In the genomic region with DNA sequence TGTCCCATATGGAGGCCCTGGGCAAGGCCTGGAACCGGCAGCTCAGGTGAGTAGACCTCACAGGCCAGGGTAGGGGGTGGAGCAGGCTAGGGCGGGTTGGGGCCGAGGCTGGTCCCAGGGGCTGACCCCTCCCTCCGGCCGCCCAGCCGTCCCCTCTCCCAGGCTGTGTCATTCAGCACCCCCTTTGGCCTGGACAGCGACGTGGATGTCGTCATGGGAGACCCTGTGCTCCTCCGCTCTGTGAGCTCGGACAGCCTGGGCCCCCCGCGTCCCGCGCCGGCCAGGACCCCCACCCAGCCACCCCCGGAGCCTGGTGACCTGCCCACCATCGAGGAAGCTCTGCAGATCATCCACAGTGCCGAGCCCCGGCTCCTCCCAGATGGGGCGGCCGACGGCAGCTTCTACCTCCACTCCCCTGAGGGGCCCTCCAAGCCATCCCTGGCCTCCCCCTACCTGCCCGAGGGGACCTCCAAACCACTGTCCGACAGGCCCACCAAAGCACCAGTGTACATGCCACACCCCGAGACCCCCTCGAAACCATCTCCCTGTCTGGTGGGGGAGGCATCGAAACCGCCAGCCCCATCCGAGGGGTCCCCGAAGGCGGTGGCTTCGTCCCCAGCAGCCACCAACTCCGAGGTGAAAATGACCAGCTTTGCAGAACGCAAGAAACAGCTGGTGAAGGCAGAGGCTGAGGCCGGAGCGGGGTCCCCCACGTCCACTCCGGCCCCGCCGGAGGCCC, we compare ENCODE assay signal across 21 cellular contexts. TPM values are rescaled to one million over a fixed set of nuclear protein-coding genes. Genes with fewer than 3 reads are reported as not detected.
"Had no signal": no experiment of that assay in that cellular context is flagged by ENCODE, and none has a peak within 500 bp of the region (broad histone marks: within the 10 kb centered on the region; RNA-seq: fewer than 3 reads in every experiment).

No MANE protein-coding gene starts in this region.

- H3K27me3 Mint-ChIP-seq: activated CD4-positive, alpha-beta T cell treated with anti-CD3 and anti-CD28 coated beads, Interleukin-2, amount 10 ng/mL, durations not matched to agents 24 days and 14 days; activated naive CD8-positive, alpha-beta T cell treated with anti-CD3 and anti-CD28 coated beads, Interleukin-2, amount 10 ng/mL, durations not matched to agents 7 days and 5 days; central memory CD8-positive, alpha-beta T cell; type B pancreatic cell had no signal

- H3K4me1 Mint-ChIP-seq: activated B cell treated with CpG ODN at 0.5 μM for 24 hours; activated CD4-positive, alpha-beta T cell treated with anti-CD3 and anti-CD28 coated beads, Interleukin-2, amount 10 ng/mL, durations not matched to agents 24 days and 14 days; activated naive CD8-positive, alpha-beta T cell treated with anti-CD3 and anti-CD28 coated beads, Interleukin-2, amount 10 ng/mL, durations not matched to agents 7 days and 5 days; central memory CD8-positive, alpha-beta T cell; neural crest cell; stimulated activated naive CD8-positive, alpha-beta T cell treated with anti-CD3 and anti-CD28 coated beads, Interleukin-15, amount 100 ng/mL, for 72 hours had no signal

- H3K4me1 ChIP-seq: sigmoid colon, spleen had no signal

- H3K9me3 ChIP-seq: ovary, sigmoid colon, spleen had no signal

- H3K36me3 ChIP-seq: brain microvascular endothelial cell, ovary, sigmoid colon, spleen had no signal

- H3K27ac ChIP-seq: brain microvascular endothelial cell, ovary, sigmoid colon, spleen had no signal

- DNase-seq: activated B cell treated with CpG ODN at 0.5 μM for 24 hours; activated CD4-positive, alpha-beta T cell treated with anti-CD3 and anti-CD28 coated beads, Interleukin-2, amount 10 ng/mL, durations not matched to agents 24 days and 14 days; activated CD8-positive, alpha-beta memory T cell treated with anti-CD3 and anti-CD28 coated beads for 24 hours; activated naive CD4-positive, alpha-beta T cell; activated naive CD8-positive, alpha-beta T cell treated with anti-CD3 and anti-CD28 coated beads, Interleukin-2, amount 10 ng/mL, durations not matched to agents 7 days and 5 days; brain microvascular endothelial cell; cortex of kidney; effector CD8-positive, alpha-beta T cell; foreskin melanocyte; midbrain; ovary; sigmoid colon; spleen; stimulated activated naive CD8-positive, alpha-beta T cell treated with anti-CD3 and anti-CD28 coated beads, Interleukin-15, amount 100 ng/mL, for 72 hours had no signal

- H3K4me3 Mint-ChIP-seq: activated B cell treated with CpG ODN at 0.5 μM for 24 hours; activated CD4-positive, alpha-beta T cell treated with anti-CD3 and anti-CD28 coated beads, Interleukin-2, amount 10 ng/mL, durations not matched to agents 24 days and 14 days; activated naive CD8-positive, alpha-beta T cell treated with anti-CD3 and anti-CD28 coated beads, Interleukin-2, amount 10 ng/mL, durations not matched to agents 7 days and 5 days; central memory CD8-positive, alpha-beta T cell; neural crest cell; stimulated activated naive CD8-positive, alpha-beta T cell treated with anti-CD3 and anti-CD28 coated beads, Interleukin-15, amount 100 ng/mL, for 72 hours; T-helper 2 cell treated with Interferon-gamma antibody and Interleukin-4, amounts not matched to agents 5 μg/mL and 100 μg/mL, for 36 hours; type B pancreatic cell had no signal

- H3K9me3 Mint-ChIP-seq: activated B cell treated with CpG ODN at 0.5 μM for 24 hours; activated CD4-positive, alpha-beta T cell treated with anti-CD3 and anti-CD28 coated beads, Interleukin-2, amount 10 ng/mL, durations not matched to agents 24 days and 14 days; activated naive CD8-positive, alpha-beta T cell treated with anti-CD3 and anti-CD28 coated beads, Interleukin-2, amount 10 ng/mL, durations not matched to agents 7 days and 5 days; central memory CD8-positive, alpha-beta T cell; neural crest cell; stimulated activated naive CD8-positive, alpha-beta T cell treated with anti-CD3 and anti-CD28 coated beads, Interleukin-15, amount 100 ng/mL, for 72 hours; T-helper 2 cell treated with Interferon-gamma antibody and Interleukin-4, amounts not matched to agents 5 μg/mL and 100 μg/mL, for 36 hours; type B pancreatic cell had no signal

- ATAC-seq: stimulated activated naive CD8-positive, alpha-beta T cell treated with anti-CD3 and anti-CD28 coated beads, Interleukin-15, amount 100 ng/mL, for 72 hours had no signal

- H3K27ac Mint-ChIP-seq: activated B cell treated with CpG ODN at 0.5 μM for 24 hours; activated CD4-positive, alpha-beta T cell treated with anti-CD3 and anti-CD28 coated beads, Interleukin-2, amount 10 ng/mL, durations not matched to agents 24 days and 14 days; activated naive CD8-positive, alpha-beta T cell treated with anti-CD3 and anti-CD28 coated beads, Interleukin-2, amount 10 ng/mL, durations not matched to agents 7 days and 5 days; T-helper 2 cell treated with Interferon-gamma antibody and Interleukin-4, amounts not matched to agents 5 μg/mL and 100 μg/mL, for 36 hours; type B pancreatic cell had no signal

- H3K4me3 ChIP-seq: ovary, sigmoid colon, spleen had no signal

- H3K36me3 Mint-ChIP-seq: activated naive CD8-positive, alpha-beta T cell treated with anti-CD3 and anti-CD28 coated beads, Interleukin-2, amount 10 ng/mL, durations not matched to agents 7 days and 5 days had no signal

RNA-seq across cellular contexts. Expression of a gene that starts 16.0 kb away (rescaled TPM):
- total RNA-seq: myocyte had no signal

RNA-seq across cellular contexts. Expression of a gene that starts 21.8 kb away (rescaled TPM):
- total RNA-seq: lung microvascular endothelial cell, myocyte, neural crest cell, sigmoid colon, temporal lobe had no signal

RNA-seq across cellular contexts. Expression of a gene that starts 25.2 kb away (rescaled TPM):
- total RNA-seq: myocyte had no signal
